10 cellular contexts compared by ENCODE assay signal in the genomic region with DNA sequence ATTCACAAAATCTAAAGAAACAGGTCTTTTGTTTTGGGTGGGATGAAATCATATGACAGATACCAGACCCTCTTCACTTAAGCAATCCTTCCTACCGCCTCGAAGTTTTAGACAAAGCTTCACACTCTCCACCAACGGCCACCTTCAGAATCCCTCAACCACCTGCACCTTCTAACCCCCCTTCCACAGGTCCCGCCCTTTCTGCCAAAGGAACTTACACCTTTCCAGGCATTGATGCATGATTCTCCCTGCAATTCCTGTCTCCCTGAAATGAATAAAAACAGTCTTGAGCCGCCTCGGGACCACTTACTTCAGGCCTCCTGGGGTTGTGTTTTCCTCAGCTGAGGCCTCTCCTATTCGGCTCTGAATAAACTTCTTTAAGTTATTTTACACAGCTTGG. TPM values are rescaled to one million over a fixed set of nuclear protein-coding genes. Genes with fewer than 3 reads are reported as not detected.
DNase-seq lines count a peak whose midpoint lies in the region; ATAC-seq and TF ChIP-seq lines count a peak whose summit lies in the region.
"Had no signal": no experiment of that assay in that cellular context is flagged by ENCODE, and none has a peak within 500 bp of the region (broad histone marks: within the 10 kb centered on the region; RNA-seq: fewer than 3 reads in every experiment).

No MANE protein-coding gene starts in this region.

- ATAC-seq in HG03095 (IDR thresholded peaks at IDR 0.05; ENCODE audit: unreplicated experiment): no peak
- no peak for ATAC-seq in GM19395 (IDR thresholded peaks at IDR 0.05; ENCODE audit: unreplicated experiment)

- H3K9me3 Mint-ChIP-seq in T-helper 2 cell treated with Interferon-gamma antibody and Interleukin-4, amounts not matched to agents 5 μg/mL and 100 μg/mL, for 36 hours: peaks cover 51% of the 10 kb centered on the region
- peaks cover 18% of the 10 kb centered on the region for H3K9me3 Mint-ChIP-seq in activated CD4-positive, alpha-beta T cell treated with anti-CD3 and anti-CD28 coated beads, Interleukin-2, amount 10 ng/mL, durations not matched to agents 24 days and 14 days

- peaks cover 2% of the 10 kb centered on the region for H3K4me1 Mint-ChIP-seq in T-helper 2 cell treated with Interferon-gamma antibody and Interleukin-4, amounts not matched to agents 5 μg/mL and 100 μg/mL, for 36 hours (ENCODE audit: low read depth)
- no peaks in the 10 kb centered on the region for H3K4me1 Mint-ChIP-seq in activated CD4-positive, alpha-beta T cell treated with anti-CD3 and anti-CD28 coated beads, Interleukin-2, amount 10 ng/mL, durations not matched to agents 24 days and 14 days

- no peak for DNase-seq in T-helper 2 cell treated with Interferon-gamma antibody and Interleukin-4, amounts not matched to agents 5 μg/mL and 100 μg/mL, for 36 hours (ENCODE audit: low spot score)
- no peak for DNase-seq in T-helper 2 cell
- peak; percentile 40 for DNase-seq in adipocyte (ENCODE audit: low read depth)
- DNase-seq in kidney epithelial cell (ENCODE audit: low read depth): no peak
- peak; percentile 17 for DNase-seq in superior temporal gyrus (ENCODE audit: extremely low spot score)
- DNase-seq in activated CD4-positive, alpha-beta T cell treated with anti-CD3 and anti-CD28 coated beads, Interleukin-2, amount 10 ng/mL, durations not matched to agents 24 days and 14 days: no peak
- DNase-seq: activated CD4-positive, alpha-beta T cell treated with anti-CD3 and anti-CD28 coated beads, Interleukin-2, amount 50 U/mL, for 4 hours; COR-L47 had no signal

- H3K27me3 Mint-ChIP-seq in T-helper 2 cell treated with Interferon-gamma antibody and Interleukin-4, amounts not matched to agents 5 μg/mL and 100 μg/mL, for 36 hours (ENCODE audit: low read depth): no peaks in the 10 kb centered on the region
- H3K27me3 Mint-ChIP-seq in activated CD4-positive, alpha-beta T cell treated with anti-CD3 and anti-CD28 coated beads, Interleukin-2, amount 10 ng/mL, durations not matched to agents 24 days and 14 days: no peaks in the 10 kb centered on the region

- H3K27me3 ChIP-seq in adipocyte (replicated peaks; ENCODE audit: control insufficient read depth, insufficient read depth, low read length) (no peaks in the 10 kb centered on the region), kidney epithelial cell (ENCODE audit: control insufficient read depth, insufficient read depth, low read length) (no peaks in the 10 kb centered on the region)

- H3K4me3 ChIP-seq in adipocyte (ENCODE audit: low read length) (peak overlapping the region; percentile 91), kidney epithelial cell (ENCODE audit: low read depth, low read length) (peak overlapping the region; percentile 85)

- peaks cover 21% of the 10 kb centered on the region for H3K36me3 Mint-ChIP-seq in T-helper 2 cell treated with Interferon-gamma antibody and Interleukin-4, amounts not matched to agents 5 μg/mL and 100 μg/mL, for 36 hours (ENCODE audit: low read depth)
- H3K36me3 Mint-ChIP-seq in activated CD4-positive, alpha-beta T cell treated with anti-CD3 and anti-CD28 coated beads, Interleukin-2, amount 10 ng/mL, durations not matched to agents 24 days and 14 days (ENCODE audit: low read depth): peaks cover 3% of the 10 kb centered on the region

- H3K4me1 ChIP-seq in adipocyte (ENCODE audit: control insufficient read depth, insufficient read depth, low read length): peaks cover 8% of the 10 kb centered on the region

- intact Hi-C loops in activated CD4-positive, alpha-beta T cell treated with anti-CD3 and anti-CD28 coated beads, Interleukin-2, amount 10 ng/mL, durations not matched to agents 24 days and 14 days (cut with micrococcal nuclease): no loop called here

- peak overlapping the region; percentile 89 for H3K9ac ChIP-seq in adipocyte (ENCODE audit: low read length)

- H3K9me3 ChIP-seq in adipocyte (ENCODE audit: control insufficient read depth, low read length): no peaks in the 10 kb centered on the region

- no peak for TF ChIP-seq CTCF in kidney epithelial cell (IDR thresholded peaks at IDR 0.05; ENCODE audit: insufficient read depth, low read length, poor library complexity, severe bottlenecking)

- H3K4me3 Mint-ChIP-seq in T-helper 2 cell treated with Interferon-gamma antibody and Interleukin-4, amounts not matched to agents 5 μg/mL and 100 μg/mL, for 36 hours: peak overlapping the region; percentile 46
- H3K4me3 Mint-ChIP-seq in activated CD4-positive, alpha-beta T cell treated with anti-CD3 and anti-CD28 coated beads, Interleukin-2, amount 10 ng/mL, durations not matched to agents 24 days and 14 days: no peak overlapping the region

- H3K36me3 ChIP-seq in adipocyte (ENCODE audit: control insufficient read depth, insufficient read depth, low read length, severe bottlenecking): no peaks in the 10 kb centered on the region
- H3K36me3 ChIP-seq in kidney epithelial cell (ENCODE audit: control insufficient read depth, insufficient read depth, low read length): no peaks in the 10 kb centered on the region

- no peak overlapping the region for H3K27ac Mint-ChIP-seq in T-helper 2 cell treated with Interferon-gamma antibody and Interleukin-4, amounts not matched to agents 5 μg/mL and 100 μg/mL, for 36 hours
- no peak overlapping the region for H3K27ac Mint-ChIP-seq in activated CD4-positive, alpha-beta T cell treated with anti-CD3 and anti-CD28 coated beads, Interleukin-2, amount 10 ng/mL, durations not matched to agents 24 days and 14 days

RNA-seq across cellular contexts. Expression of a gene that starts 0.9 kb away (rescaled TPM):
- 3.2 and 10.3 TPM in 2 replicates for total RNA-seq in kidney epithelial cell
- 0.14 and 0.21 TPM in 2 replicates for total RNA-seq in activated CD4-positive, alpha-beta T cell treated with anti-CD3 and anti-CD28 coated beads, Interleukin-2, amount 10 ng/mL, durations not matched to agents 24 days and 14 days

RNA-seq across cellular contexts. Expression of a gene that starts 18.2 kb away (rescaled TPM):
- total RNA-seq in kidney epithelial cell: 0.07 and 0.67 TPM in 2 replicates
- 0.21 and 0.49 TPM in 2 replicates for total RNA-seq in activated CD4-positive, alpha-beta T cell treated with anti-CD3 and anti-CD28 coated beads, Interleukin-2, amount 10 ng/mL, durations not matched to agents 24 days and 14 days

RNA-seq across cellular contexts. Expression of a gene that starts 29.9 kb away (rescaled TPM):
- 4.1 and 4.7 TPM in 2 replicates for total RNA-seq in kidney epithelial cell
- total RNA-seq in activated CD4-positive, alpha-beta T cell treated with anti-CD3 and anti-CD28 coated beads, Interleukin-2, amount 10 ng/mL, durations not matched to agents 24 days and 14 days: 0.59 and 0.93 TPM in 2 replicates

Comparison
In these comparisons a context has a peak if more than half of its experiments do, and no peak if none do; other contexts are left out.
1. DNase-seq: peak in adipocyte (single experiment) and superior temporal gyrus (single experiment); none in T-helper 2 cell treated with Interferon-gamma antibody and Interleukin-4, amounts not matched to agents 5 μg/mL and 100 μg/mL, for 36 hours (single experiment), T-helper 2 cell (0 of 5), kidney epithelial cell (single experiment) and activated CD4-positive, alpha-beta T cell treated with anti-CD3 and anti-CD28 coated beads, Interleukin-2, amount 10 ng/mL, durations not matched to agents 24 days and 14 days (single experiment).